In the genomic region with DNA sequence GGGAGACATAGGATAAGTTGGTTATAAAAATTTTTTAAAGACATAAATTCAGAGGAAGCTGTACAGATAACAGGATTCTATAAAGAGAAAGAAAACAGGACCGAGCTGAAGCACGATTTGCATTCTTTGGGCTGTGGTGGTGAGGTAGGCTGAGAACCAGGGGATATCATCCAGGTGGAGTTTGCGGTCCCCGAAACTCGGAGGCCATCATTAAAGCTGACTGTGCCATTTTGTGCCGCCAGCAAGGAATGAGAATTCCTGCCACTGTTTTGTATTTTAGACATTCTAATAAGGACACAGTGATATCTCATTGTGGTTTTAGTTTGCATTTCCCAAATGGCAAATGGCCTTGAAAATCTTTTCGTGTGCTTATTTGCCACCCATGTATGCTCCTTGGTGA, we compare ENCODE assay signal across 19 cellular contexts.
DNase-seq lines count a peak whose midpoint lies in the region; ATAC-seq, FAIRE-seq and TF ChIP-seq lines count a peak whose summit lies in the region.
"Had no signal": no experiment of that assay in that cellular context is flagged by ENCODE, and none has a peak within 500 bp of the region (broad histone marks: within the 10 kb centered on the region; RNA-seq: fewer than 3 reads in every experiment).

No MANE protein-coding gene starts in this region.

- H3K36me3 ChIP-seq in HepG2 (replicated peaks in 1 of 2; ENCODE audit: control insufficient read depth in 1 of 2, insufficient read depth in 2 of 2, low read length in 2 of 2) (no peaks in the 10 kb centered on the region), right lobe of liver (no peaks in the 10 kb centered on the region), IMR-90 (ENCODE audit: control insufficient read depth, insufficient read depth, low read length) (no peaks in the 10 kb centered on the region), sigmoid colon (no peaks in the 10 kb centered on the region)
- H3K36me3 ChIP-seq: BLaER1 treated with 17β-estradiol and CSF1 and Interleukin-3, amounts not matched to agents 10 nM and 100 nM had no signal

- no peak for DNase-seq in HepG2 (ENCODE audit: low spot score)
- no peak for DNase-seq in right lobe of liver
- DNase-seq in IMR-90: no peak
- peak; percentile 15 for DNase-seq in sigmoid colon
- DNase-seq in posterior vena cava (ENCODE audit: low spot score): no peak
- no peak for DNase-seq in mucosa of gallbladder (ENCODE audit: low spot score)
- DNase-seq: Calu3; CD4-positive, alpha-beta T cell; COR-L47; DMS53; DMS79 treated with DMSO at 0.1 percent for 48 hours; GF-D8; H9 had no signal

- H3K79me2 ChIP-seq in HepG2 (ENCODE audit: insufficient read depth, low read length): no peaks in the 10 kb centered on the region

- H3K23ac ChIP-seq in IMR-90 (ENCODE audit: low read depth, low read length): no peak overlapping the region

- H3K9ac ChIP-seq in HepG2 (ENCODE audit: insufficient read depth, low read depth, low read length) (no peak overlapping the region), IMR-90 (ENCODE audit: low read depth, low read length) (no peak overlapping the region)
- H3K9ac ChIP-seq: BLaER1 treated with 17β-estradiol and CSF1 and Interleukin-3, amounts not matched to agents 10 nM and 100 nM had no signal

- H4K20me1 ChIP-seq in HepG2 (ENCODE audit: insufficient read depth, low read length): no peaks in the 10 kb centered on the region
- H4K20me1 ChIP-seq in IMR-90 (ENCODE audit: insufficient read depth, low read length): no peaks in the 10 kb centered on the region
- H4K20me1 ChIP-seq: BLaER1 treated with 17β-estradiol and CSF1 and Interleukin-3, amounts not matched to agents 10 nM and 100 nM had no signal

- no peak overlapping the region for H4K8ac ChIP-seq in IMR-90 (ENCODE audit: low read depth in 2 of 2, low read length in 2 of 2)

- TF ChIP-seq POLR2A in HepG2 (IDR thresholded peaks at IDR 0.05; ENCODE audit: insufficient read depth in 1 of 2, low read depth in 2 of 2, low read length in 2 of 2): no peak
- no peak for TF ChIP-seq POLR2A in right lobe of liver (IDR thresholded peaks at IDR 0.05)
- no peak for TF ChIP-seq POLR2A in IMR-90 (IDR thresholded peaks at IDR 0.05; ENCODE audit: low read depth, low read length)
- no peak for TF ChIP-seq POLR2A in sigmoid colon (IDR thresholded peaks at IDR 0.05)

- no peak overlapping the region for H3K4ac ChIP-seq in IMR-90 (ENCODE audit: low read depth, low read length)

- H3K27me3 ChIP-seq in HepG2 (ENCODE audit: control insufficient read depth in 1 of 2, insufficient read depth in 2 of 2, low read length in 2 of 2) (no peaks in the 10 kb centered on the region), right lobe of liver (no peaks in the 10 kb centered on the region), IMR-90 (ENCODE audit: control insufficient read depth, insufficient read depth, low read length) (no peaks in the 10 kb centered on the region), sigmoid colon (no peaks in the 10 kb centered on the region)
- H3K27me3 ChIP-seq: BLaER1 treated with 17β-estradiol and CSF1 and Interleukin-3, amounts not matched to agents 10 nM and 100 nM had no signal

- no peaks in the 10 kb centered on the region for H3K79me1 ChIP-seq in IMR-90 (ENCODE audit: low read depth in 1 of 2, low read length in 2 of 2)

- H3K4me3 ChIP-seq in HepG2 (replicated peaks in 1 of 3; ENCODE audit: insufficient read depth in 1 of 3, low read depth in 2 of 3, low read length in 3 of 3) (no peak overlapping the region), right lobe of liver (no peak overlapping the region), IMR-90 (ENCODE audit: insufficient read depth, low read depth, low read length) (no peak overlapping the region), sigmoid colon (no peak overlapping the region)
- H3K4me3 ChIP-seq: BLaER1 treated with 17β-estradiol and CSF1 and Interleukin-3, amounts not matched to agents 10 nM and 100 nM; GM23338 had no signal

- no peak overlapping the region for H2AFZ ChIP-seq in HepG2 (ENCODE audit: low read length)
- H2AFZ ChIP-seq in IMR-90 (replicated peaks; ENCODE audit: low read length, poor library complexity): no peak overlapping the region
- H2AFZ ChIP-seq: GM23338 had no signal

- H2AK9ac ChIP-seq in IMR-90 (replicated peaks; ENCODE audit: low read depth, low read length, poor library complexity): no peak overlapping the region

- dilution Hi-C loops in IMR-90 (cut with HindIII; ENCODE audit: low sequenced_read_pairs, unreplicated experiment): no loop called here

- no peaks in the 10 kb centered on the region for H3K9me3 ChIP-seq in HepG2 (ENCODE audit: low read length)
- H3K9me3 ChIP-seq in right lobe of liver: no peaks in the 10 kb centered on the region
- no peaks in the 10 kb centered on the region for H3K9me3 ChIP-seq in IMR-90 (ENCODE audit: control insufficient read depth, insufficient read depth, low read length)
- H3K9me3 ChIP-seq in sigmoid colon: no peaks in the 10 kb centered on the region
- H3K9me3 ChIP-seq: BLaER1 treated with 17β-estradiol and CSF1 and Interleukin-3, amounts not matched to agents 10 nM and 100 nM had no signal

- H4K91ac ChIP-seq in IMR-90 (ENCODE audit: insufficient read depth, low read depth, low read length): no peak overlapping the region

- H3K4me1 ChIP-seq in HepG2 (ENCODE audit: insufficient read depth, low read length) (peaks cover 26% of the 10 kb centered on the region), right lobe of liver (no peaks in the 10 kb centered on the region), IMR-90 (ENCODE audit: control insufficient read depth, insufficient read depth, low read length) (peaks cover 4% of the 10 kb centered on the region; the same call in 1 of the 2 replicates), sigmoid colon (peaks cover 0 to 15% (median 10%) of the 10 kb centered on the region in 4 donors)

- 41% methylated on average over 7 of the region's 7 CpGs for WGBS in HepG2 (ENCODE audit: low lambda C conversion rate)
- 37% methylated on average over 3 of the region's 7 CpGs for WGBS in right lobe of liver (ENCODE audit: insufficient coverage, low coverage, low lambda C conversion rate, missing lambda C conversion rate)
- WGBS in IMR-90 (ENCODE audit: extremely low coverage in 2 of 2, insufficient read length in 1 of 2), 2 experiments: no CpG with 5 or more reads among the region's 7 CpGs
- 89 to 93% methylated on average over 7 of the region's 7 CpGs for WGBS in sigmoid colon, 2 donors

- no peak overlapping the region for H2BK120ac ChIP-seq in IMR-90 (ENCODE audit: low read depth, low read length)

- intact Hi-C loops in HepG2 (cut with micrococcal nuclease; ENCODE audit: unreplicated experiment): no loop called here
- intact Hi-C loops in right lobe of liver (cut with DNase I): no loop called here
- intact Hi-C loops in IMR-90 (cut with micrococcal nuclease): no loop called here
- intact Hi-C loops in sigmoid colon (cut with DNase I): no loop called here
- intact Hi-C loops in posterior vena cava (cut with DNase I): no loop called here

- in situ Hi-C loops in HepG2 (cut with HindIII; ENCODE audit: extremely low pct_ligation_motif_present, low pct_unique_long_range_greater_than_20kb): no loop called here
- in situ Hi-C loops in IMR-90 (cut with MboI; ENCODE audit: low sequenced_read_pairs): no loop called here

- no peak overlapping the region for H3K56ac ChIP-seq in IMR-90 (ENCODE audit: extremely low read depth, insufficient read depth, low read length)

- no peak for FAIRE-seq in HepG2 (lab: Jason Lieb, UNC)
- FAIRE-seq: GM12891, GM18507 had no signal

- no peak overlapping the region for H3K4me2 ChIP-seq in HepG2 (ENCODE audit: low read depth, low read length)
- H3K4me2 ChIP-seq in IMR-90 (ENCODE audit: low read depth, low read length): no peak overlapping the region
- H3K4me2 ChIP-seq: GM23338 had no signal

- no peak for TF ChIP-seq EP300 in HepG2 (IDR thresholded peaks at IDR 0.05; ENCODE audit: low read depth in 2 of 2, low read length in 2 of 2)
- TF ChIP-seq EP300 in HepG2 (CRISPR knock-in tag; IDR thresholded peaks at IDR 0.05; ENCODE audit: borderline replicate concordance): no peak
- no peak for TF ChIP-seq EP300 in sigmoid colon (IDR thresholded peaks at IDR 0.05)

- H3K27ac ChIP-seq in HepG2 (ENCODE audit: extremely low read length, insufficient read depth, low read length) (no peak overlapping the region), right lobe of liver (no peak overlapping the region), IMR-90 (ENCODE audit: insufficient read depth, low read length) (no peak overlapping the region), sigmoid colon (no peak overlapping the region)
- H3K27ac ChIP-seq: BLaER1 treated with 17β-estradiol and CSF1 and Interleukin-3, amounts not matched to agents 10 nM and 100 nM had no signal

- H2BK20ac ChIP-seq in IMR-90 (ENCODE audit: low read depth, low read length): no peak overlapping the region

- TF ChIP-seq CTCF in HepG2 (CRISPR knock-in tag; IDR thresholded peaks at IDR 0.05) (no peak), right lobe of liver (IDR thresholded peaks at IDR 0.05) (no peak), IMR-90 (conservative IDR thresholded peaks at IDR 0.05; ENCODE audit: low read depth, low read length) (no peak), sigmoid colon (IDR thresholded peaks at IDR 0.05) (no peak)

- ATAC-seq in HepG2 (no peak), right lobe of liver (no peak), IMR-90 (ENCODE audit: low read depth) (no peak), HG03108 (IDR thresholded peaks at IDR 0.05; ENCODE audit: unreplicated experiment) (no peak)
- ATAC-seq: GM23338, HCT116 had no signal

- POLR2A ChIA-PET in HepG2 (lab: Yijun Ruan, JAX): no interaction called here
- POLR2A ChIA-PET in IMR-90 (lab: Charles Lee; ENCODE audit: unreplicated experiment): no interaction called here

- no peak overlapping the region for H2BK15ac ChIP-seq in IMR-90 (ENCODE audit: low read depth, low read length)

- 0 out of 2 replicates have a peak, but pooled peaks cover 3% of the 10 kb centered on the region for H3K9me1 ChIP-seq in IMR-90 (ENCODE audit: insufficient read depth, low read length)

- no peak overlapping the region for H2AK5ac ChIP-seq in IMR-90 (ENCODE audit: low read depth, low read length)

- no TSS peak for BruUV-seq in HepG2 (replicated peaks; lab: Mats Ljungman, UMichigan)
- no TSS peak for BruUV-seq in IMR-90 (replicated peaks; lab: Mats Ljungman, UMichigan)

- H4K5ac ChIP-seq in IMR-90 (ENCODE audit: low read depth, low read length): no peak overlapping the region

- H3K14ac ChIP-seq in IMR-90 (replicated peaks; ENCODE audit: low read depth, low read length): no peak overlapping the region

- no peak overlapping the region for H2BK5ac ChIP-seq in IMR-90 (ENCODE audit: low read depth, low read length, poor library complexity, severe bottlenecking)

- no peak for TF ChIP-seq RAD21 in HepG2 (CRISPR knock-in tag; IDR thresholded peaks at IDR 0.05)
- TF ChIP-seq RAD21 in IMR-90 (IDR thresholded peaks at IDR 0.05; ENCODE audit: low read length): no peak

- CTCF ChIA-PET in HepG2 (lab: Yijun Ruan, JAX; ENCODE audit: low intra/inter-chr PET ratio, low total read pairs): no interaction called here
- CTCF ChIA-PET in IMR-90 (lab: Yijun Ruan, JAX): no interaction called here

- no peak overlapping the region for H3K18ac ChIP-seq in IMR-90 (ENCODE audit: low read depth, low read length)

TF ChIP-seq in HepG2, 621 proteins besides CTCF, POLR2A, EP300 and RAD21 (continues in another document):
- peak; percentile 65 for TF ChIP-seq MAFF (IDR thresholded peaks at IDR 0.05; ENCODE audit: low read depth, low read length)

TF ChIP-seq in IMR-90, 13 proteins besides CTCF, POLR2A, EP300 and RAD21 (continues in another document):
- TF ChIP-seq RCOR1 (IDR thresholded peaks at IDR 0.05; ENCODE audit: insufficient replicate concordance, low read length): no peak
- TF ChIP-seq BHLHE40 (IDR thresholded peaks at IDR 0.05; ENCODE audit: low read depth, low read length): no peak
